ENCODE assay signal across 16 cellular contexts in the genomic region with DNA sequence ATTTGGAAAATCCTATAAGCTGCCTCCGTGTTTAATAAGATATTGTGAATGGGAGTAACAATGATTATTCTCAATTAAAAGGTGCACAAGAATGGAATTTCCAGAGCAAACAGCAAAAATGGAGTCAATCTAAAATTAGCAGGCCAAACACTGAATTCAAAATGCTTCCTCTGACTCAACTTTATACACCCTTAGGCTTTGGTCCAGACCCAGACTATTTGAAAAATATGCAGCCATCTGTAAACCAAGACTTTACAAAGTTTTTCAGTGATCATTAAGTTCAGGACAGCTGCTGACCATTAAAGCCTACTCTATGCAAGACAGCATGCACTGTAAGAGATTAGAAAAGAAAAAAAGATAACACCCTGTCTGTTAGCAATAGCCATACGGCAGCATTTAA. TPM values are rescaled to one million over a fixed set of nuclear protein-coding genes. Genes with fewer than 3 reads are reported as not detected.
A peak's percentile ranks its signal among the peaks of the same experiment; 100 is the strongest.
DNase-seq lines count a peak whose midpoint lies in the region; ATAC-seq, FAIRE-seq and TF ChIP-seq lines count a peak whose summit lies in the region.
"Had no signal": no experiment of that assay in that cellular context is flagged by ENCODE, and none has a peak within 500 bp of the region (broad histone marks: within the 10 kb centered on the region; RNA-seq: fewer than 3 reads in every experiment).

No MANE protein-coding gene starts in this region.

- no peak for TF ChIP-seq POLR2A in HepG2 (IDR thresholded peaks at IDR 0.05; ENCODE audit: insufficient read depth in 1 of 2, low read depth in 2 of 2, low read length in 2 of 2)
- no peak for TF ChIP-seq POLR2A in testis (IDR thresholded peaks at IDR 0.05)
- TF ChIP-seq POLR2A in thyroid gland (IDR thresholded peaks at IDR 0.05), result no peak

- POLR2A ChIA-PET in HepG2 (lab: Yijun Ruan, JAX), result no interaction called here

- DNase-seq in HepG2 (ENCODE audit: low spot score), result no peak
- peak; percentile 53 for DNase-seq in astrocyte of the cerebellum (ENCODE audit: low read depth)
- DNase-seq in iris pigment epithelial cell (ENCODE audit: low read depth), result peak; percentile 59
- DNase-seq in testis, result no peak
- no peak for DNase-seq in HuH-7 (ENCODE audit: low spot score)
- DNase-seq in thyroid gland, result no peak
- DNase-seq: activated naive CD8-positive, alpha-beta T cell treated with anti-CD3 and anti-CD28 coated beads, Interleukin-2, amount 10 ng/mL, durations not matched to agents 7 days and 5 days; CD4-positive, CD25-positive, alpha-beta regulatory T cell; left cardiac atrium; MG63; NCI-H345 had no signal

- H3K4me3 ChIP-seq in liver (ENCODE audit: low read depth in 1 of 3, low read length in 3 of 3) (no peak overlapping the region), HepG2 (replicated peaks in 1 of 3; ENCODE audit: insufficient read depth in 1 of 3, low read depth in 2 of 3, low read length in 3 of 3) (no peak overlapping the region), astrocyte of the cerebellum (ENCODE audit: low read depth, low read length) (no peak overlapping the region), testis (no peak overlapping the region), thyroid gland (replicated peaks in 1 of 3) (no peak overlapping the region)
- H3K4me3 ChIP-seq: MG63, prostate gland had no signal

- in situ Hi-C loops in HepG2 (cut with HindIII; ENCODE audit: extremely low pct_ligation_motif_present, low pct_unique_long_range_greater_than_20kb) (no loop called here), astrocyte of the cerebellum (cut with HindIII; ENCODE audit: low sequenced_read_pairs) (no loop called here)

- H3K4me1 ChIP-seq in liver (ENCODE audit: control insufficient read depth in 4 of 4, insufficient read depth in 4 of 4, low read length in 3 of 4) (peaks cover 1 to 21% (median 15%) of the 10 kb centered on the region in 4 donors), HepG2 (ENCODE audit: insufficient read depth, low read length) (peaks cover 34% of the 10 kb centered on the region), testis (peaks cover 3% of the 10 kb centered on the region), thyroid gland (peaks cover 0 to 15% of the 10 kb centered on the region in 2 donors)

- no peak for TF ChIP-seq CTCF in liver (IDR thresholded peaks at IDR 0.05; ENCODE audit: low read depth, low read length, missing input control)
- no peak for TF ChIP-seq CTCF in HepG2 (CRISPR knock-in tag; IDR thresholded peaks at IDR 0.05)
- no peak for TF ChIP-seq CTCF in astrocyte of the cerebellum (IDR thresholded peaks at IDR 0.05; ENCODE audit: low read depth, low read length, missing control alignments)
- no peak for TF ChIP-seq CTCF in testis (IDR thresholded peaks at IDR 0.05)
- no peak for TF ChIP-seq CTCF in thyroid gland (IDR thresholded peaks at IDR 0.05)

- H3K27ac ChIP-seq in liver (ENCODE audit: low read depth in 1 of 2, low read length in 2 of 2) (no peak overlapping the region), HepG2 (ENCODE audit: extremely low read length, insufficient read depth, low read length) (no peak overlapping the region), testis (peak overlapping the region in 1 of 2 donors; percentile 28), thyroid gland (no peak overlapping the region)
- H3K27ac ChIP-seq: epithelial cell of prostate had no signal

- WGBS in liver, result 75% methylated on average over 2 of the region's 2 CpGs
- 60% methylated on average over 2 of the region's 2 CpGs for WGBS in HepG2 (ENCODE audit: low lambda C conversion rate)
- WGBS in testis, 2 donors, result 38 to 46% methylated on average over 2 of the region's 2 CpGs
- WGBS in thyroid gland, 2 donors, result 58 to 77% methylated on average over 2 of the region's 2 CpGs

- H3K9ac ChIP-seq in liver (ENCODE audit: low read depth in 1 of 2, low read length in 2 of 2) (no peak overlapping the region), HepG2 (ENCODE audit: insufficient read depth, low read depth, low read length) (no peak overlapping the region)

- intact Hi-C loops in HepG2 (cut with micrococcal nuclease; ENCODE audit: unreplicated experiment), result loop anchor here (5.0 kb wide), 1 partner anchor 148 kb away; no protein-coding TSS in a partner anchor
- intact Hi-C loops in testis (cut with DNase I; ENCODE audit: low total_unique reads), result no loop called here
- intact Hi-C loops in thyroid gland (cut with DNase I), result no loop called here

- H3K4me2 ChIP-seq in HepG2 (ENCODE audit: low read depth, low read length), result no peak overlapping the region

- no peak for TF ChIP-seq RAD21 in liver (IDR thresholded peaks at IDR 0.05)
- no peak for TF ChIP-seq RAD21 in HepG2 (CRISPR knock-in tag; IDR thresholded peaks at IDR 0.05)

- no peaks in the 10 kb centered on the region for H3K27me3 ChIP-seq in liver (ENCODE audit: control insufficient read depth in 4 of 4, insufficient read depth in 4 of 4, low read length in 3 of 4)
- H3K27me3 ChIP-seq in HepG2 (ENCODE audit: control insufficient read depth in 1 of 2, insufficient read depth in 2 of 2, low read length in 2 of 2), result peaks cover 0 to 15% of the 10 kb centered on the region in 2 experiments; a peak in 3 of 5 replicates
- no peaks in the 10 kb centered on the region for H3K27me3 ChIP-seq in testis
- H3K27me3 ChIP-seq in thyroid gland, result no peaks in the 10 kb centered on the region
- H3K27me3 ChIP-seq: MG63 had no signal

- ATAC-seq in HepG2 (no peak), GM19023 (IDR thresholded peaks at IDR 0.05; ENCODE audit: unreplicated experiment) (no peak)
- ATAC-seq: activated CD4-positive, CD25-positive, alpha-beta regulatory T cell treated with anti-CD3 and anti-CD28 coated beads, Interleukin-2, amount 50 U/mL, for 24 hours had no signal

- H3K36me3 ChIP-seq in liver (ENCODE audit: control insufficient read depth in 4 of 4, insufficient read depth in 3 of 4, low read depth in 1 of 4, low read length in 3 of 4) (no peaks in the 10 kb centered on the region), HepG2 (replicated peaks in 1 of 2; ENCODE audit: control insufficient read depth in 1 of 2, insufficient read depth in 2 of 2, low read length in 2 of 2) (no peaks in the 10 kb centered on the region), testis (ENCODE audit: low read depth, missing control alignments) (no peaks in the 10 kb centered on the region), thyroid gland (no peaks in the 10 kb centered on the region)
- H3K36me3 ChIP-seq: MG63, prostate gland had no signal

- H3K79me2 ChIP-seq in HepG2 (ENCODE audit: insufficient read depth, low read length), result no peaks in the 10 kb centered on the region

- no peaks in the 10 kb centered on the region for H4K20me1 ChIP-seq in HepG2 (ENCODE audit: insufficient read depth, low read length)

- TF ChIP-seq EP300 in HepG2 (IDR thresholded peaks at IDR 0.05; ENCODE audit: low read depth in 2 of 2, low read length in 2 of 2) (no peak), HepG2 (CRISPR knock-in tag; IDR thresholded peaks at IDR 0.05; ENCODE audit: borderline replicate concordance) (no peak)

- no peak for FAIRE-seq in HepG2 (lab: Jason Lieb, UNC)

- no peaks in the 10 kb centered on the region for H3K9me3 ChIP-seq in liver (ENCODE audit: control insufficient read depth in 4 of 4, low read length in 3 of 4)
- no peaks in the 10 kb centered on the region for H3K9me3 ChIP-seq in HepG2 (ENCODE audit: low read length)
- no peaks in the 10 kb centered on the region for H3K9me3 ChIP-seq in testis
- no peaks in the 10 kb centered on the region for H3K9me3 ChIP-seq in thyroid gland
- H3K9me3 ChIP-seq: MG63, prostate gland had no signal

- BruUV-seq in HepG2 (replicated peaks; lab: Mats Ljungman, UMichigan), result no TSS peak

- CTCF ChIA-PET in HepG2 (lab: Yijun Ruan, JAX; ENCODE audit: low intra/inter-chr PET ratio, low total read pairs), result no interaction called here

- no peak overlapping the region for H2AFZ ChIP-seq in HepG2 (ENCODE audit: low read length)

TF ChIP-seq in liver, 16 proteins besides CTCF, POLR2A, EP300 and RAD21:
- no peak for TF ChIP-seq MAX (IDR thresholded peaks at IDR 0.05)
- TF ChIP-seq HNF4G (IDR thresholded peaks at IDR 0.05), result no peak
- TF ChIP-seq YY1 (IDR thresholded peaks at IDR 0.05), result peak; percentile 13

RNA-seq across cellular contexts. Expression of gene CCN6, which starts 39.4 kb away (rescaled TPM):
- not detected for total RNA-seq in liver
- under 1 TPM in 1 of 2 donors, not detected in 1; 0.54 TPM for polyA plus RNA-seq in liver
- total RNA-seq in HepG2 (2016; rRNA removed; fragmentation: Illumina TruSeq; extraction: Trizol), result not detected in 2 replicates
- not detected in 2 replicates for total RNA-seq in HepG2 (2016; cell fraction: cytosol; rRNA removed; fragmentation: Illumina TruSeq; extraction: Trizol; ENCODE audit: low read depth)
- not detected in 2 replicates for total RNA-seq in HepG2 (2016; cell fraction: insoluble cytoplasmic fraction; rRNA removed; fragmentation: Illumina TruSeq; extraction: Trizol)
- not detected in 2 replicates for total RNA-seq in HepG2 (2016; cell fraction: membrane; rRNA removed; fragmentation: Illumina TruSeq; extraction: Trizol)
- not detected in 2 replicates for total RNA-seq in HepG2 (2016; cell fraction: nucleus; rRNA removed; fragmentation: Illumina TruSeq; extraction: Trizol)
- polyA plus RNA-seq in HepG2 (2011; rRNA removed), result 0.10 TPM in 1 of 2 replicates, not detected in the other
- 0.10 and 0.21 TPM in 2 replicates for polyA plus RNA-seq in HepG2 (2011; cell fraction: cytosol; rRNA removed)
- 0.17 TPM in 1 of 2 replicates, not detected in the other for polyA plus RNA-seq in HepG2 (2011; cell fraction: nucleus; rRNA removed)
- polyA plus RNA-seq in HepG2 (2012), result 0.11 and 0.17 TPM in 2 replicates
- polyA plus RNA-seq in HepG2 (2016; cell fraction: cytosol; fragmentation: Illumina TruSeq; extraction: Trizol; ENCODE audit: low read depth), result not detected in 2 replicates
- not detected in 2 replicates for polyA plus RNA-seq in HepG2 (2016; cell fraction: insoluble cytoplasmic fraction; fragmentation: Illumina TruSeq; extraction: Trizol; ENCODE audit: low read depth)
- not detected in 2 replicates for polyA plus RNA-seq in HepG2 (2016; cell fraction: membrane; fragmentation: Illumina TruSeq; extraction: Trizol; ENCODE audit: low read depth)
- not detected in 2 replicates for polyA plus RNA-seq in HepG2 (2016; cell fraction: nucleus; fragmentation: Illumina TruSeq; extraction: Trizol; ENCODE audit: insufficient read depth, low read depth)
- polyA minus RNA-seq in HepG2 (2011; rRNA and poly(A)+ RNA removed; ENCODE audit: low replicate concordance), result not detected in 2 replicates
- polyA minus RNA-seq in HepG2 (2011; cell fraction: cytosol; rRNA and poly(A)+ RNA removed), result not detected in 2 replicates
- not detected in 2 replicates for polyA minus RNA-seq in HepG2 (2011; cell fraction: nucleus; rRNA and poly(A)+ RNA removed)
- 1 to 10 TPM in 1 of 2 donors, under 1 TPM in 1; 0.99 to 3.5 TPM for total RNA-seq in testis
- 6.8 TPM for polyA plus RNA-seq in testis (ENCODE audit: insufficient read depth, low read depth, low replicate concordance)
- under 1 TPM in 1 of 4 donors, not detected in 3; 0.33 TPM for total RNA-seq in thyroid gland
- total RNA-seq: activated naive CD8-positive, alpha-beta T cell treated with anti-CD3 and anti-CD28 coated beads, Interleukin-2, amount 10 ng/mL, durations not matched to agents 7 days and 5 days; CD4-positive, CD25-positive, alpha-beta regulatory T cell; left cardiac atrium had no signal

Comparison
In these comparisons a context has a peak if more than half of its experiments do, and no peak if none do; other contexts are left out.
1. DNase-seq: peak in astrocyte of the cerebellum (single experiment) and iris pigment epithelial cell (single experiment); none in HepG2 (single experiment), testis (single experiment), HuH-7 (single experiment) and thyroid gland (0 of 2).